In the genomic region with DNA sequence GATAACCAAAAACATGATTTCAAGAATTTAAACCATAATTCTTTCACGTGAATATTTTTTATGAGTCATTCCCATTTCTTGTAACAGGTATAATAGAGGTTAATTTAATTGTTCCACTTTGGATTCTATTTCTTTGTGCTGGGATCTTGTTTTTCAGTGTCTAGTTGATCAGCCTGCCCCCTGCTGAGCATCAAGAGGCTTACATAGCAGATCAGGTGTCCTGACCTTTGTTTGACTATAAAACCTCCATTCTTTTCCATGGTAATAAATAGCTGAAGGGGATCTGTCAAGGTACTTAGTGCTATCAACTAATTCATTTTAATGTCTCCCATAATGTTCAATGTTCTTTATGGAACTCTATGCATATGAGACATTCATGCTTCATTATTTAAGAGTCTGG, we compare ENCODE assay signal across 8 cellular contexts. TPM values are rescaled to one million over a fixed set of nuclear protein-coding genes. Genes with fewer than 3 reads are reported as not detected.
DNase-seq lines count a peak whose midpoint lies in the region; ATAC-seq, FAIRE-seq and TF ChIP-seq lines count a peak whose summit lies in the region.

No MANE protein-coding gene starts in this region.

- no peak overlapping the region for H2AFZ ChIP-seq in OCI-LY7 (ENCODE audit: low read length)

- H3K4me3 ChIP-seq in OCI-LY7 (ENCODE audit: low read depth, low read length, poor library complexity, severe bottlenecking) = no peak overlapping the region
- no peak overlapping the region for H3K4me3 ChIP-seq in upper lobe of left lung
- no peak overlapping the region for H3K4me3 ChIP-seq in CD8-positive, alpha-beta T cell (ENCODE audit: low read depth, low read length)

- no peaks in the 10 kb centered on the region for H3K4me1 ChIP-seq in OCI-LY7 (ENCODE audit: insufficient read depth, low read length, poor library complexity, severe bottlenecking)
- peaks cover 0 to 14% (median 6%) of the 10 kb centered on the region in 4 donors for H3K4me1 ChIP-seq in upper lobe of left lung
- no peaks in the 10 kb centered on the region for H3K4me1 ChIP-seq in CD8-positive, alpha-beta T cell (ENCODE audit: insufficient read depth, low read length)

- H3K36me3 ChIP-seq in OCI-LY7 (ENCODE audit: insufficient read depth, low read length) (no peaks in the 10 kb centered on the region), upper lobe of left lung (no peaks in the 10 kb centered on the region)
- no peaks in the 10 kb centered on the region for H3K36me3 ChIP-seq in CD8-positive, alpha-beta T cell (ENCODE audit: insufficient read depth, low read length)

- H3K9me2 ChIP-seq in OCI-LY7 (ENCODE audit: insufficient read depth, low read length) = no peaks in the 10 kb centered on the region

- H3K4me1 Mint-ChIP-seq in CD8-positive, alpha-beta T cell (ENCODE audit: low read depth) = no peaks in the 10 kb centered on the region

- peak; percentile 42 for TF ChIP-seq CTCF in AG09319 (IDR thresholded peaks at IDR 0.05; ENCODE audit: low read depth, low read length)
- peak; percentile 76 for TF ChIP-seq CTCF in OCI-LY7 (conservative IDR thresholded peaks at IDR 0.05; ENCODE audit: low read length)
- peak in 5 of 6 experiments; percentile 11 to 32 (median 25) for TF ChIP-seq CTCF in upper lobe of left lung (IDR thresholded peaks at IDR 0.05)
- TF ChIP-seq CTCF in CD8-positive, alpha-beta T cell (IDR thresholded peaks at IDR 0.05) = no peak

- TF ChIP-seq POLR2A in upper lobe of left lung (IDR thresholded peaks at IDR 0.05) = no peak

- no peaks in the 10 kb centered on the region for H4K20me1 ChIP-seq in OCI-LY7 (ENCODE audit: insufficient read depth, low read length)

- H3K27ac ChIP-seq in OCI-LY7 (ENCODE audit: low read depth, low read length, poor library complexity, severe bottlenecking) (no peak overlapping the region), upper lobe of left lung (no peak overlapping the region)
- no peak overlapping the region for H3K27ac ChIP-seq in CD8-positive, alpha-beta T cell (ENCODE audit: low read depth, low read length)

- no peak for TF ChIP-seq EP300 in upper lobe of left lung (IDR thresholded peaks at IDR 0.05)

- POLR2A ChIA-PET in OCI-LY7 (lab: Charles Lee) = no interaction called here
- POLR2A ChIA-PET in CD8-positive, alpha-beta T cell (lab: Charles Lee) = no interaction called here

- no peak for ATAC-seq in upper lobe of left lung (ENCODE audit: low FRiP score in 2 of 2)
- ATAC-seq in CD8-positive, alpha-beta T cell = no peak

- no peak overlapping the region for H3K4me3 Mint-ChIP-seq in CD8-positive, alpha-beta T cell

- DNase-seq in AG09319 (ENCODE audit: extremely low read depth, low read depth) (no peak), GM19239 (ENCODE audit: insufficient read length, low spot score) (no peak), OCI-LY7 (ENCODE audit: low spot score) (peak; percentile 39), fibroblast of peridontal ligament (ENCODE audit: extremely low read depth) (peak; percentile 15), upper lobe of left lung (no peak), NCI-H1694 (lab: John Stamatoyannopoulos, UW) (no peak), GDM1 (lab: John Stamatoyannopoulos, UW) (no peak)
- DNase-seq in CD8-positive, alpha-beta T cell = no peak

- H3K27ac Mint-ChIP-seq in CD8-positive, alpha-beta T cell = no peak overlapping the region

- H3K4me2 ChIP-seq in OCI-LY7 (ENCODE audit: low read length) = no peak overlapping the region

- FAIRE-seq in GM19239 (lab: Jason Lieb, UNC) = peak; percentile 76

- no peaks in the 10 kb centered on the region for H3K36me3 Mint-ChIP-seq in CD8-positive, alpha-beta T cell

- no TSS peak for BruUV-seq in OCI-LY7 (replicated peaks; lab: Mats Ljungman, UMichigan)

- 51 to 65% methylated on average over 1 of the region's 1 CpG for WGBS in upper lobe of left lung, 2 donors

- no peaks in the 10 kb centered on the region for H3K27me3 ChIP-seq in upper lobe of left lung
- H3K27me3 ChIP-seq in CD8-positive, alpha-beta T cell (ENCODE audit: insufficient read depth, low read length) = no peaks in the 10 kb centered on the region

- H3K9me3 Mint-ChIP-seq in CD8-positive, alpha-beta T cell = no peaks in the 10 kb centered on the region

- no peaks in the 10 kb centered on the region for H3K79me2 ChIP-seq in OCI-LY7 (ENCODE audit: insufficient read depth, low read depth, low read length)

- intact Hi-C loops in OCI-LY7 (cut with micrococcal nuclease; ENCODE audit: unreplicated experiment) = loop anchor here (1.0 kb wide), 1 partner anchor 192 kb away; no protein-coding TSS in a partner anchor
- intact Hi-C loops in CD8-positive, alpha-beta T cell (cut with DNase I, micrococcal nuclease) = loop anchor here (1.0 kb wide), 1 partner anchor 192 kb away; no protein-coding TSS in a partner anchor

- H3K27me3 Mint-ChIP-seq in CD8-positive, alpha-beta T cell (ENCODE audit: low read depth) = no peaks in the 10 kb centered on the region

- CTCF ChIA-PET in OCI-LY7 (lab: Charles Lee; ENCODE audit: unreplicated experiment) = no interaction called here
- CTCF ChIA-PET in CD8-positive, alpha-beta T cell (lab: Charles Lee) = interaction anchor here (0.6 to 2.2 kb wide), 17 partner anchors 9 to 369 kb away, joined by 3 to 14 read pairs (median 4); no protein-coding TSS in a partner anchor

- H3K9me3 ChIP-seq in OCI-LY7 (ENCODE audit: low read length) (no peaks in the 10 kb centered on the region), upper lobe of left lung (no peaks in the 10 kb centered on the region)
- no peaks in the 10 kb centered on the region for H3K9me3 ChIP-seq in CD8-positive, alpha-beta T cell (ENCODE audit: low read length)

RNA-seq across cellular contexts. Expression of a gene that starts 4.9 kb away (rescaled TPM):
- not detected in 2 replicates for total RNA-seq in OCI-LY7 (2014; rRNA removed; shearing (Covaris generic))
- 0.15 and 0.17 TPM in 2 replicates for total RNA-seq in OCI-LY7 (2022)
- 1 to 10 TPM; 1.0 to 2.0 (median 1.6) TPM for total RNA-seq in upper lobe of left lung
- not detected for total RNA-seq in CD8-positive, alpha-beta T cell

RNA-seq across cellular contexts. Expression of a gene that starts 41.2 kb away (rescaled TPM):
- total RNA-seq in OCI-LY7 (2014; rRNA removed; shearing (Covaris generic)) = 6.9 and 14.8 TPM in 2 replicates
- 13.9 and 18.0 TPM in 2 replicates for total RNA-seq in OCI-LY7 (2022)
- total RNA-seq in upper lobe of left lung = 10 to 100 TPM in 1 of 6 donors, 1 to 10 TPM in 5; 3.1 to 11.9 (median 7.3) TPM
- 1 to 10 TPM; 6.2 to 6.8 TPM for total RNA-seq in CD8-positive, alpha-beta T cell

Comparison
In these comparisons a context has a peak if more than half of its experiments do, and no peak if none do; other contexts are left out.
1. DNase-seq: peak in OCI-LY7 (single experiment) and fibroblast of peridontal ligament (single experiment); none in AG09319 (single experiment), GM19239 (single experiment), upper lobe of left lung (0 of 2), CD8-positive, alpha-beta T cell (0 of 7), NCI-H1694 (single experiment) and GDM1 (single experiment).